In genomic region chr15:52527898-52528464, GRCh38 we compare ENCODE assay signal across 8 cellular contexts. TPM values are rescaled to one million over a fixed set of nuclear protein-coding genes. Genes with fewer than 3 reads are reported as not detected.
DNase-seq lines count a peak whose midpoint lies in the region; ATAC-seq and TF ChIP-seq lines count a peak whose summit lies in the region.

No MANE protein-coding gene starts in this region.

- peak overlapping the region; percentile 71 for H3K27ac ChIP-seq in CD4-positive, CD25-positive, alpha-beta regulatory T cell (ENCODE audit: insufficient read depth, low read length, poor library complexity, severe bottlenecking)
- peak overlapping the region; percentile 14; the same call in 1 of the 2 replicates for H3K27ac ChIP-seq in GM23248
- peak overlapping the region; percentile 48 for H3K27ac ChIP-seq in foreskin keratinocyte
- H3K27ac ChIP-seq in neuronal stem cell (replicated peaks; ENCODE audit: low read length), result no peak overlapping the region
- H3K27ac ChIP-seq in transverse colon, result peak overlapping the region; percentile 77 to 86 (median 82)

- H2BK5ac ChIP-seq in neuronal stem cell (ENCODE audit: low read length), result peak overlapping the region; percentile 57

- intact Hi-C loops in transverse colon (cut with DNase I; ENCODE audit: low total_unique reads), result no loop called here

- no peak for ATAC-seq in CD4-positive, CD25-positive, alpha-beta regulatory T cell (ENCODE audit: low read depth in 2 of 2)
- ATAC-seq in foreskin keratinocyte, result peak; percentile 29
- ATAC-seq in HG03460 (IDR thresholded peaks at IDR 0.05; ENCODE audit: unreplicated experiment), result no peak

- H4K20me1 ChIP-seq in GM23248 (ENCODE audit: insufficient read depth), result no peaks in the 10 kb centered on the region

- H2AK5ac ChIP-seq in neuronal stem cell (ENCODE audit: low read depth, low read length), result no peak overlapping the region

- 10% methylated on average over 24 of the region's 24 CpGs for WGBS in GM23248 (ENCODE audit: low coverage in 1 of 2, low lambda C conversion rate in 2 of 2, missing lambda C conversion rate in 2 of 2), 2 experiments
- no CpG with 5 or more reads among the region's 24 CpGs for WGBS in neuronal stem cell (ENCODE audit: extremely low coverage in 2 of 2, insufficient read length in 2 of 2, insufficient replicate concordance in 1 of 2), 2 donors
- WGBS in transverse colon (ENCODE audit: low coverage in 1 of 2), 2 donors, result 10 to 60% methylated on average over 1 to 15 of the region's 24 CpGs

- H3K4me3 ChIP-seq in CD4-positive, CD25-positive, alpha-beta regulatory T cell (ENCODE audit: low read depth, low read length), result peak overlapping the region; percentile 80
- H3K4me3 ChIP-seq in GM23248 (peak overlapping the region; percentile 92), NT2/D1 (ENCODE audit: insufficient read length, low read depth) (peak overlapping the region; percentile 63), neuronal stem cell (ENCODE audit: low read length in 2 of 2) (peak overlapping the region; percentile 60 to 90), transverse colon (peak overlapping the region; percentile 54 to 70 (median 61))

- TF ChIP-seq CTCF in foreskin keratinocyte (conservative IDR thresholded peaks at IDR 0.05) (no peak), transverse colon (IDR thresholded peaks at IDR 0.05) (no peak)

- H3K4me1 ChIP-seq in CD4-positive, CD25-positive, alpha-beta regulatory T cell (ENCODE audit: control insufficient read depth, insufficient read depth, low read length, poor library complexity, severe bottlenecking), result peaks cover 25% of the 10 kb centered on the region
- peaks cover 10% of the 10 kb centered on the region for H3K4me1 ChIP-seq in GM23248 (ENCODE audit: insufficient read depth)
- H3K4me1 ChIP-seq in NT2/D1 (ENCODE audit: insufficient read depth, insufficient read length), result peaks cover 6% of the 10 kb centered on the region
- peaks cover 18% of the 10 kb centered on the region for H3K4me1 ChIP-seq in foreskin keratinocyte
- peaks cover 3 to 5% of the 10 kb centered on the region in 2 donors for H3K4me1 ChIP-seq in neuronal stem cell (ENCODE audit: control insufficient read depth in 2 of 2, insufficient read depth in 1 of 2, low read depth in 1 of 2, low read length in 2 of 2)
- H3K4me1 ChIP-seq in transverse colon, result peaks cover 0 to 20% (median 14%) of the 10 kb centered on the region in 4 donors

- H2AFZ ChIP-seq in GM23248, result peak overlapping the region; percentile 85
- peak overlapping the region; percentile 100 for H2AFZ ChIP-seq in neuronal stem cell (ENCODE audit: low read length)

- H3K18ac ChIP-seq in neuronal stem cell (ENCODE audit: low read length), result peak overlapping the region; percentile 90

- DNase-seq in CD4-positive, CD25-positive, alpha-beta regulatory T cell, result peak; percentile 17 to 51 (median 32)
- DNase-seq in GM23248 (peak; percentile 68), NT2/D1 (ENCODE audit: low read depth, low spot score) (no peak), foreskin keratinocyte (peak in 1 of 2 donors; percentile 37), neuronal stem cell (ENCODE audit: low spot score) (peak; percentile 38), transverse colon (peak; percentile 27)
- DNase-seq in activated effector memory CD4-positive, alpha-beta T cell treated with Interleukin-2 at 50 U/mL for 16 hours, result peak; percentile 35

- no peaks in the 10 kb centered on the region for H3K9me3 ChIP-seq in CD4-positive, CD25-positive, alpha-beta regulatory T cell (ENCODE audit: control insufficient read depth in 2 of 2, low read length in 2 of 2)
- H3K9me3 ChIP-seq in GM23248 (ENCODE audit: low read depth) (no peaks in the 10 kb centered on the region), NT2/D1 (ENCODE audit: insufficient read depth, low read length) (no peaks in the 10 kb centered on the region), neuronal stem cell (replicated peaks in 1 of 2; ENCODE audit: control insufficient read depth in 2 of 2, insufficient read depth in 1 of 2, low read depth in 1 of 2, low read length in 2 of 2) (peaks cover 0 to 6% of the 10 kb centered on the region in 2 donors), transverse colon (no peaks in the 10 kb centered on the region)

- peaks cover 1% of the 10 kb centered on the region for H3K79me1 ChIP-seq in neuronal stem cell (ENCODE audit: low read depth, low read length)

- H3K23ac ChIP-seq in neuronal stem cell (ENCODE audit: low read depth, low read length, poor library complexity), result no peak overlapping the region

- H3K27me3 Mint-ChIP-seq in CD4-positive, CD25-positive, alpha-beta regulatory T cell, result no peaks in the 10 kb centered on the region

- peaks cover 42% of the 10 kb centered on the region for H3K79me2 ChIP-seq in GM23248 (ENCODE audit: insufficient read depth)

- H3K27ac Mint-ChIP-seq in CD4-positive, CD25-positive, alpha-beta regulatory T cell, result peak overlapping the region; percentile 91 to 97 (median 92)

- no peak overlapping the region for H3K14ac ChIP-seq in neuronal stem cell (ENCODE audit: low read length)

- H2BK120ac ChIP-seq in neuronal stem cell (ENCODE audit: low read depth, low read length), result peak overlapping the region; percentile 18

- no peak for TF ChIP-seq EP300 in transverse colon (IDR thresholded peaks at IDR 0.05; ENCODE audit: low read depth)

- H3K27me3 ChIP-seq in CD4-positive, CD25-positive, alpha-beta regulatory T cell (ENCODE audit: control insufficient read depth, insufficient read depth, low read length), result no peaks in the 10 kb centered on the region
- H3K27me3 ChIP-seq in GM23248 (replicated peaks; ENCODE audit: insufficient read depth) (no peaks in the 10 kb centered on the region; the same call in 1 of the 2 replicates), NT2/D1 (ENCODE audit: insufficient read depth, insufficient read length) (peaks cover 45% of the 10 kb centered on the region), foreskin keratinocyte (no peaks in the 10 kb centered on the region), neuronal stem cell (ENCODE audit: control insufficient read depth in 3 of 3, insufficient read depth in 3 of 3, low read depth in 1 of 3, low read length in 3 of 3) (peaks cover 0 to 32% (median 12%) of the 10 kb centered on the region in 3 experiments), transverse colon (peaks cover 44% of the 10 kb centered on the region)

- H3K4me2 ChIP-seq in GM23248 (ENCODE audit: unreplicated experiment) (peak overlapping the region; percentile 86), neuronal stem cell (ENCODE audit: insufficient read depth, low read length, poor library complexity, severe bottlenecking) (peak overlapping the region; percentile 92)

- no peaks in the 10 kb centered on the region for H3K36me3 Mint-ChIP-seq in CD4-positive, CD25-positive, alpha-beta regulatory T cell

- TF ChIP-seq POLR2A in transverse colon (IDR thresholded peaks at IDR 0.05), result no peak

- H3K9me2 ChIP-seq in GM23248 (ENCODE audit: insufficient read depth), result no peaks in the 10 kb centered on the region

- peak overlapping the region; percentile 85 for H3K9ac ChIP-seq in GM23248
- H3K9ac ChIP-seq in NT2/D1 (ENCODE audit: insufficient read length, low read depth), result peak overlapping the region; percentile 76
- H3K9ac ChIP-seq in neuronal stem cell (ENCODE audit: low read depth, low read length, poor library complexity), result peak overlapping the region; percentile 56

- no peak overlapping the region for H4K8ac ChIP-seq in neuronal stem cell (ENCODE audit: low read depth, low read length)

- H3K4me1 Mint-ChIP-seq in CD4-positive, CD25-positive, alpha-beta regulatory T cell, result peaks cover 22 to 48% (median 45%) of the 10 kb centered on the region in 4 donors

- peak overlapping the region; percentile 96 to 99 (median 97) for H3K4me3 Mint-ChIP-seq in CD4-positive, CD25-positive, alpha-beta regulatory T cell

- no peaks in the 10 kb centered on the region for H3K36me3 ChIP-seq in CD4-positive, CD25-positive, alpha-beta regulatory T cell (ENCODE audit: control insufficient read depth, insufficient read depth, low read length)
- H3K36me3 ChIP-seq in GM23248 (ENCODE audit: low read depth) (no peaks in the 10 kb centered on the region), NT2/D1 (ENCODE audit: insufficient read depth, insufficient read length, low read length) (no peaks in the 10 kb centered on the region), neuronal stem cell (replicated peaks in 1 of 2; ENCODE audit: control insufficient read depth in 2 of 2, insufficient read depth in 2 of 2, low read length in 2 of 2) (no peaks in the 10 kb centered on the region), transverse colon (no peaks in the 10 kb centered on the region)

- H4K91ac ChIP-seq in neuronal stem cell (ENCODE audit: low read depth, low read length, poor library complexity), result no peak overlapping the region

- no peak overlapping the region for H2BK12ac ChIP-seq in neuronal stem cell (ENCODE audit: low read length)

- in situ Hi-C loops in GM23248 (cut with MboI), result no loop called here
- in situ Hi-C loops in transverse colon (cut with MboI; ENCODE audit: low pct_ligation_motif_present in 1 of 4, low pct_unique_long_range_greater_than_20kb in 1 of 4, low sequenced_read_pairs in 3 of 4), result no loop called here

- H2BK15ac ChIP-seq in neuronal stem cell (ENCODE audit: low read length), result no peak overlapping the region

- no peak overlapping the region for H3K4ac ChIP-seq in neuronal stem cell (ENCODE audit: low read length)

- H3F3A ChIP-seq in GM23248 (ENCODE audit: insufficient read depth), result peaks cover 11% of the 10 kb centered on the region

- no peaks in the 10 kb centered on the region for H3K9me3 Mint-ChIP-seq in CD4-positive, CD25-positive, alpha-beta regulatory T cell

RNA-seq across cellular contexts. Expression of gene MYO5A, which starts 0.7 kb away (rescaled TPM):
- 63.3 TPM for total RNA-seq in CD4-positive, CD25-positive, alpha-beta regulatory T cell
- polyA plus RNA-seq in CD4-positive, CD25-positive, alpha-beta regulatory T cell, result 10 to 100 TPM in 2 of 4 donors, 1 to 10 TPM in 2; 6.1 to 14.6 (median 10.6) TPM
- 30.6 and 33.3 TPM in 2 replicates for total RNA-seq in GM23248 (2014; rRNA removed; shearing (Covaris generic))
- polyA plus RNA-seq in GM23248 (2016; fragmentation: Nextera tagmentation; extraction: Ambion mirVana), result 12.1 and 14.0 TPM in 2 replicates
- 42.9 and 51.4 TPM in 2 replicates for total RNA-seq in foreskin keratinocyte
- polyA plus RNA-seq in foreskin keratinocyte, result 7.5 and 7.7 TPM in 2 replicates
- polyA plus RNA-seq in neuronal stem cell (2013, experiment 1 of 2), result 10.3 TPM
- 11.1 TPM for polyA plus RNA-seq in neuronal stem cell (2013, experiment 2 of 2)
- 100 to 1,000 TPM in 1 of 4 donors, 10 to 100 TPM in 3; 10.9 to 151 (median 17.0) TPM for total RNA-seq in transverse colon

RNA-seq across cellular contexts. Expression of gene ARPP19, which starts 40.8 kb away (rescaled TPM):
- total RNA-seq in CD4-positive, CD25-positive, alpha-beta regulatory T cell, result 143 TPM
- 10 to 100 TPM; 72.1 to 83.1 (median 82.6) TPM for polyA plus RNA-seq in CD4-positive, CD25-positive, alpha-beta regulatory T cell
- 89.1 and 122 TPM in 2 replicates for total RNA-seq in GM23248 (2014; rRNA removed; shearing (Covaris generic))
- polyA plus RNA-seq in GM23248 (2016; fragmentation: Nextera tagmentation; extraction: Ambion mirVana) (68.9 and 70.0 TPM in 2 replicates), foreskin keratinocyte (37.2 and 43.6 TPM in 2 replicates)
- total RNA-seq in foreskin keratinocyte (117 and 120 TPM in 2 replicates), transverse colon (10 to 100 TPM; 33.8 to 92.4 (median 55.4) TPM)
- 119 TPM for polyA plus RNA-seq in neuronal stem cell (2013, experiment 1 of 2)
- 123 TPM for polyA plus RNA-seq in neuronal stem cell (2013, experiment 2 of 2)
